Comparison of ENCODE assay signal across 15 cellular contexts in genomic region chr1:15188145-15188544, GRCh38. TPM values are rescaled to one million over a fixed set of nuclear protein-coding genes. Genes with fewer than 3 reads are reported as not detected.
DNase-seq lines count a peak whose midpoint lies in the region; ATAC-seq, FAIRE-seq and TF ChIP-seq lines count a peak whose summit lies in the region.
"Had no signal": no experiment of that assay in that cellular context is flagged by ENCODE, and none has a peak within 500 bp of the region (broad histone marks: within the 10 kb centered on the region; RNA-seq: fewer than 3 reads in every experiment).

No MANE protein-coding gene starts in this region.

- no peak for ATAC-seq in GM18909 (IDR thresholded peaks at IDR 0.05; ENCODE audit: poor library complexity, unreplicated experiment)
- ATAC-seq in HG03280 (IDR thresholded peaks at IDR 0.05; ENCODE audit: unreplicated experiment): no peak
- ATAC-seq in HG02981 (IDR thresholded peaks at IDR 0.05; ENCODE audit: unreplicated experiment): no peak
- ATAC-seq: activated T-cell treated with anti-CD3 and anti-CD28 coated beads, Interleukin-2, amount 50 U/mL, for 4 hours had no signal

- BruUV-seq in endothelial cell of umbilical vein (replicated peaks; lab: Mats Ljungman, UMichigan): no TSS peak

- FAIRE-seq in endothelial cell of umbilical vein (lab: Jason Lieb, UNC): no peak

- dilution Hi-C loops in endothelial cell of umbilical vein (cut with MboI; ENCODE audit: extremely low pct_ligation_motif_present, low sequenced_read_pairs): no loop called here

- POLR2A ChIA-PET in endothelial cell of umbilical vein (lab: Charles Lee): interaction anchor here (1.1 kb wide), 1 partner anchor 9 kb away, joined by 3 read pairs; no protein-coding TSS in a partner anchor

- CTCF ChIA-PET in endothelial cell of umbilical vein (lab: Charles Lee): interaction anchor here (0.5 to 2.2 kb wide), 6 partner anchors 9 to 93 kb away, joined by 3 to 8 read pairs (median 4); partner anchors contain the start of gene TMEM51

- peaks cover 17% of the 10 kb centered on the region for H3K4me1 ChIP-seq in endothelial cell of umbilical vein (ENCODE audit: control insufficient read depth, extremely low read depth, insufficient read depth, low read length)
- H3K4me1 ChIP-seq: HAP-1 had no signal

- DNase-seq in D341Med (ENCODE audit: low spot score): peak; percentile 24
- DNase-seq in NB4 (ENCODE audit: low read depth): peak; percentile 12
- DNase-seq in endothelial cell of umbilical vein (ENCODE audit: low read depth, low spot score): no peak
- DNase-seq in neural crest cell (ENCODE audit: low read depth, low spot score): no peak
- DNase-seq in medulla oblongata (ENCODE audit: extremely low spot score): no peak
- DNase-seq: activated CD4-positive, alpha-beta T cell treated with anti-CD3 and anti-CD28 coated beads for 48 hours; activated T-cell treated with anti-CD3 and anti-CD28 coated beads, Interleukin-2, amount 50 U/mL, for 4 hours; MG63; T-helper 2 cell had no signal

- H4K20me1 ChIP-seq in endothelial cell of umbilical vein (replicated peaks; ENCODE audit: control insufficient read depth, extremely low read depth, insufficient read depth, low read length): no peaks in the 10 kb centered on the region

- no peak for TF ChIP-seq CTCF in NB4 (IDR thresholded peaks at IDR 0.05; ENCODE audit: low read depth, low read length)
- TF ChIP-seq CTCF in endothelial cell of umbilical vein (IDR thresholded peaks at IDR 0.05; ENCODE audit: extremely low read depth in 1 of 2, insufficient read depth in 1 of 2, low read depth in 1 of 2, low read length in 2 of 2): no peak
- TF ChIP-seq CTCF in neural crest cell (conservative IDR thresholded peaks at IDR 0.05): no peak

- peak overlapping the region; percentile 57 for H3K27ac Mint-ChIP-seq in neural crest cell (ENCODE audit: unreplicated experiment)

- H3K27me3 ChIP-seq in endothelial cell of umbilical vein (ENCODE audit: control insufficient read depth in 2 of 2, insufficient read depth in 2 of 2, low read length in 2 of 2): no peaks in the 10 kb centered on the region
- H3K27me3 ChIP-seq: colonic mucosa, MG63 had no signal

- H3K9me3 ChIP-seq in endothelial cell of umbilical vein (replicated peaks; ENCODE audit: control insufficient read depth, insufficient read depth, low read length): no peaks in the 10 kb centered on the region
- H3K9me3 ChIP-seq: colonic mucosa, HAP-1, MG63 had no signal

- peaks cover 2% of the 10 kb centered on the region for H3K79me2 ChIP-seq in endothelial cell of umbilical vein (ENCODE audit: control insufficient read depth, insufficient read depth, low read length)

- H3K4me3 ChIP-seq in NB4 (ENCODE audit: low read depth, low read length) (no peak overlapping the region), endothelial cell of umbilical vein (replicated peaks in 1 of 3; ENCODE audit: insufficient read depth in 1 of 3, low read depth in 1 of 3, low read length in 3 of 3) (no peak overlapping the region)
- H3K4me3 ChIP-seq: colonic mucosa, HAP-1, MG63 had no signal

- peak overlapping the region; percentile 68 for H3K27ac ChIP-seq in endothelial cell of umbilical vein (ENCODE audit: insufficient read depth, low read depth, low read length)

- H3K4me2 ChIP-seq in endothelial cell of umbilical vein (ENCODE audit: insufficient read depth, low read length): no peak overlapping the region

- H3K4me3 Mint-ChIP-seq in neural crest cell: no peak overlapping the region
- H3K4me3 Mint-ChIP-seq: activated T-cell treated with anti-CD3 and anti-CD28 coated beads, Interleukin-2, amount 50 U/mL, for 4 hours had no signal

- H3K9me1 ChIP-seq in endothelial cell of umbilical vein (replicated peaks; ENCODE audit: control insufficient read depth, extremely low read depth, insufficient read depth, low read length): no peaks in the 10 kb centered on the region

- no peak overlapping the region for H2AFZ ChIP-seq in endothelial cell of umbilical vein (ENCODE audit: low read depth, low read length)

- peaks cover 49% of the 10 kb centered on the region for H3K4me1 Mint-ChIP-seq in neural crest cell

- H3K36me3 ChIP-seq in endothelial cell of umbilical vein (ENCODE audit: control insufficient read depth in 2 of 2, extremely low read depth in 1 of 2, insufficient read depth in 2 of 2, low read length in 2 of 2): no peaks in the 10 kb centered on the region
- H3K36me3 ChIP-seq: colonic mucosa, HAP-1, MG63 had no signal

- no peak overlapping the region for H3K9ac ChIP-seq in endothelial cell of umbilical vein (replicated peaks; ENCODE audit: extremely low read depth, insufficient read depth, low read length)

- intact Hi-C loops in endothelial cell of umbilical vein (cut with micrococcal nuclease): loop anchor here (1.0 kb wide), 4 partner anchors 9 to 30 kb away; no protein-coding TSS in a partner anchor

- no peaks in the 10 kb centered on the region for H3K9me3 Mint-ChIP-seq in neural crest cell
- H3K9me3 Mint-ChIP-seq: activated T-cell treated with anti-CD3 and anti-CD28 coated beads, Interleukin-2, amount 50 U/mL, for 4 hours had no signal

- no peaks in the 10 kb centered on the region for H3K27me3 Mint-ChIP-seq in neural crest cell (ENCODE audit: low read depth)

- no peak for TF ChIP-seq POLR2A in NB4 (IDR thresholded peaks at IDR 0.05; ENCODE audit: extremely low read depth, insufficient read length)
- TF ChIP-seq POLR2A in endothelial cell of umbilical vein (IDR thresholded peaks at IDR 0.05; ENCODE audit: low read depth, low read length): no peak

- H3K36me3 Mint-ChIP-seq in neural crest cell (ENCODE audit: low read depth): no peaks in the 10 kb centered on the region

TF ChIP-seq in endothelial cell of umbilical vein, 7 proteins besides CTCF, POLR2A, EP300 and RAD21:
- TF ChIP-seq EZH2 (IDR thresholded peaks at IDR 0.05; ENCODE audit: borderline replicate concordance, low read depth, low read length, severe bottlenecking) (no peak), FOS (IDR thresholded peaks at IDR 0.05; ENCODE audit: borderline replicate concordance, insufficient read depth, low read length) (no peak), MYC (IDR thresholded peaks at IDR 0.05; ENCODE audit: low read depth, low read length) (no peak)

RNA-seq across cellular contexts. Expression of gene TMEM51, which starts 34.6 kb away (rescaled TPM):
- total RNA-seq in endothelial cell of umbilical vein: 10.5 and 13.7 TPM in 2 replicates
- polyA plus RNA-seq in endothelial cell of umbilical vein: 11.5 and 13.9 TPM in 2 replicates
- polyA plus RNA-seq in endothelial cell of umbilical vein (2011; cell fraction: cytosol; rRNA removed): 10.1 TPM in 2 replicates
- 9.5 and 11.3 TPM in 2 replicates for polyA plus RNA-seq in endothelial cell of umbilical vein (2011; cell fraction: nucleus; rRNA removed)
- 8.6 and 8.9 TPM in 2 replicates for polyA plus RNA-seq in endothelial cell of umbilical vein (2012)
- polyA minus RNA-seq in endothelial cell of umbilical vein: 5.9 and 8.2 TPM in 2 replicates
- polyA minus RNA-seq in endothelial cell of umbilical vein (2011; cell fraction: cytosol; rRNA and poly(A)+ RNA removed): 3.9 TPM
- 2.6 and 3.5 TPM in 2 replicates for polyA minus RNA-seq in endothelial cell of umbilical vein (2011; cell fraction: nucleus; rRNA and poly(A)+ RNA removed)
- total RNA-seq in neural crest cell: 6.6 and 6.7 TPM in 2 replicates

RNA-seq across cellular contexts. Expression of gene FHAD1, which starts 58.9 kb away (rescaled TPM):
- total RNA-seq in endothelial cell of umbilical vein (0.51 and 0.69 TPM in 2 replicates), neural crest cell (1.6 and 1.7 TPM in 2 replicates)
- 0.04 TPM in 1 of 2 replicates, not detected in the other for polyA plus RNA-seq in endothelial cell of umbilical vein
- 0.07 and 0.08 TPM in 2 replicates for polyA plus RNA-seq in endothelial cell of umbilical vein (2011; cell fraction: cytosol; rRNA removed)
- polyA plus RNA-seq in endothelial cell of umbilical vein (2011; cell fraction: nucleus; rRNA removed): 0.24 and 0.38 TPM in 2 replicates
- polyA plus RNA-seq in endothelial cell of umbilical vein (2012): 0.14 and 0.36 TPM in 2 replicates
- polyA minus RNA-seq in endothelial cell of umbilical vein: not detected in 2 replicates
- polyA minus RNA-seq in endothelial cell of umbilical vein (2011; cell fraction: cytosol; rRNA and poly(A)+ RNA removed): not detected
- 0.14 and 0.24 TPM in 2 replicates for polyA minus RNA-seq in endothelial cell of umbilical vein (2011; cell fraction: nucleus; rRNA and poly(A)+ RNA removed)
- polyA plus RNA-seq: BJ had no signal

Comparison
In these comparisons a context has a peak if more than half of its experiments do, and no peak if none do; other contexts are left out.
1. DNase-seq: peak in D341Med (single experiment) and NB4 (single experiment); none in endothelial cell of umbilical vein (single experiment), neural crest cell (single experiment) and medulla oblongata (single experiment).